Comparison of ENCODE assay signal across 13 cellular contexts in the genomic region with DNA sequence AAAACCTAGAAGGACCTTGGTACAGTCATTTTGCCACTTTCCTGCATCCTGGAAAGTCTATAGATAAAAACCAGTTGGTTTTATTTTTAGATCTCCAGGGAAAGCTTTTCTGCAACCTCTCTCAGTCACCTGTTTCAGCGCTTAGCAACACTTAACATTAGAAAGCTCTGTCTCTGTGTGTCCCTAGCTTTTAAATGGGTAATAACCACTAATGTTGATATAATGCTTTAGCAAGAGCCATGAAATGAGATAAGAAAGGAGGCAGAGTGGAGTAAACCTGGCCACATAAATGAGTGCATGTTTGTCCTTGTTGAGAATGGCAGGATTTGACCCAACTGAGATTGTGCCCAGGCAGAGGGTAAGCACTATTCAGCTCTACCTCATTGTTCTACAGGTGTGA. TPM values are rescaled to one million over a fixed set of nuclear protein-coding genes. Genes with fewer than 3 reads are reported as not detected.
"Had no signal": no experiment of that assay in that cellular context is flagged by ENCODE, and none has a peak within 500 bp of the region (broad histone marks: within the 10 kb centered on the region; RNA-seq: fewer than 3 reads in every experiment).

No MANE protein-coding gene starts in this region.

- DNase-seq: activated CD4-positive, alpha-beta T cell treated with anti-CD3 and anti-CD28 coated beads for 36 hours; activated naive CD4-positive, alpha-beta T cell treated with Interleukin-2 at 50 U/mL for 16 hours; adrenal gland; effector memory CD8-positive, alpha-beta T cell; erythroblast; stimulated activated CD4-positive, alpha-beta T cell treated with anti-CD3 and anti-CD28 coated beads, Interleukin-15, amount 100 ng/mL, for 24 hours; stimulated activated CD4-positive, alpha-beta T cell treated with anti-CD3 and anti-CD28 coated beads, Interleukin-4, amount 100 ng/mL, for 24 hours; upper lobe of left lung; WERI-Rb-1 had no signal

- H3K27ac Mint-ChIP-seq: activated CD4-positive, alpha-beta T cell treated with anti-CD3 and anti-CD28 coated beads for 36 hours; brain; dendritic cell treated with granulocyte-macrophage colony-stimulating factor and Interleukin-4, amounts not matched to agents 40 ng/mL and 50 ng/mL, for 4 days; effector memory CD8-positive, alpha-beta T cell; stimulated activated naive CD8-positive, alpha-beta T cell treated with anti-CD3 and anti-CD28 coated beads, Interleukin-15, Interleukin-2, amounts not matched to agents 100 ng/mL and 50 ng/mL, for 24 hours had no signal

- H3K9me3 Mint-ChIP-seq: dendritic cell treated with granulocyte-macrophage colony-stimulating factor and Interleukin-4, amounts not matched to agents 40 ng/mL and 50 ng/mL, for 4 days; effector memory CD8-positive, alpha-beta T cell; stimulated activated naive CD8-positive, alpha-beta T cell treated with anti-CD3 and anti-CD28 coated beads, Interleukin-15, Interleukin-2, amounts not matched to agents 100 ng/mL and 50 ng/mL, for 24 hours had no signal

- ATAC-seq: activated CD4-positive, alpha-beta T cell treated with anti-CD3 and anti-CD28 coated beads for 36 hours; effector memory CD8-positive, alpha-beta T cell had no signal

- H3K4me3 Mint-ChIP-seq: activated CD4-positive, alpha-beta T cell treated with anti-CD3 and anti-CD28 coated beads for 36 hours; brain; dendritic cell treated with granulocyte-macrophage colony-stimulating factor and Interleukin-4, amounts not matched to agents 40 ng/mL and 50 ng/mL, for 4 days; effector memory CD8-positive, alpha-beta T cell; stimulated activated naive CD8-positive, alpha-beta T cell treated with anti-CD3 and anti-CD28 coated beads, Interleukin-15, Interleukin-2, amounts not matched to agents 100 ng/mL and 50 ng/mL, for 24 hours had no signal

- H3K27me3 Mint-ChIP-seq: activated CD4-positive, alpha-beta T cell treated with anti-CD3 and anti-CD28 coated beads for 36 hours; dendritic cell treated with granulocyte-macrophage colony-stimulating factor and Interleukin-4, amounts not matched to agents 40 ng/mL and 50 ng/mL, for 4 days; stimulated activated naive CD8-positive, alpha-beta T cell treated with anti-CD3 and anti-CD28 coated beads, Interleukin-15, Interleukin-2, amounts not matched to agents 100 ng/mL and 50 ng/mL, for 24 hours had no signal

- H3K4me1 Mint-ChIP-seq: activated CD4-positive, alpha-beta T cell treated with anti-CD3 and anti-CD28 coated beads for 36 hours; brain had no signal

RNA-seq across cellular contexts. Expression of gene MARCHF4, which starts 44.8 kb away (rescaled TPM):
- total RNA-seq: activated CD4-positive, alpha-beta T cell treated with anti-CD3 and anti-CD28 coated beads for 36 hours; skeletal muscle tissue had no signal
